12 cellular contexts compared by ENCODE assay signal in genomic region chr12:57868870-57869609, GRCh38. TPM values are rescaled to one million over a fixed set of nuclear protein-coding genes. Genes with fewer than 3 reads are reported as not detected.
DNase-seq lines count a peak whose midpoint lies in the region; ATAC-seq lines count a peak whose summit lies in the region.
"Had no signal": no experiment of that assay in that cellular context is flagged by ENCODE, and none has a peak within 500 bp of the region (broad histone marks: within the 10 kb centered on the region; RNA-seq: fewer than 3 reads in every experiment).

No MANE protein-coding gene starts in this region.

- H3K79me1 ChIP-seq in neuronal stem cell (ENCODE audit: low read depth, low read length), result no peaks in the 10 kb centered on the region

- no peak overlapping the region for H3K9ac ChIP-seq in neuronal stem cell (ENCODE audit: low read depth, low read length, poor library complexity)

- H2BK5ac ChIP-seq in neuronal stem cell (ENCODE audit: low read length), result no peak overlapping the region

- no peak overlapping the region for H2BK15ac ChIP-seq in neuronal stem cell (ENCODE audit: low read length)

- peak overlapping the region; percentile 79 for H2BK12ac ChIP-seq in neuronal stem cell (ENCODE audit: low read length)

- H3K18ac ChIP-seq in neuronal stem cell (ENCODE audit: low read length), result peak overlapping the region; percentile 81

- no peak overlapping the region for H3K23ac ChIP-seq in neuronal stem cell (ENCODE audit: low read depth, low read length, poor library complexity)

- H2BK120ac ChIP-seq in neuronal stem cell (ENCODE audit: low read depth, low read length), result no peak overlapping the region

- peaks cover 16 to 18% of the 10 kb centered on the region in 2 donors for H3K4me1 ChIP-seq in neuronal stem cell (ENCODE audit: control insufficient read depth in 2 of 2, insufficient read depth in 1 of 2, low read depth in 1 of 2, low read length in 2 of 2)

- H4K8ac ChIP-seq in neuronal stem cell (ENCODE audit: low read depth, low read length), result no peak overlapping the region

- H3K4ac ChIP-seq in neuronal stem cell (ENCODE audit: low read length), result no peak overlapping the region

- no peak for ATAC-seq in HG02678 (IDR thresholded peaks at IDR 0.05; ENCODE audit: unreplicated experiment)
- ATAC-seq: left lobe of liver had no signal

- H4K91ac ChIP-seq in neuronal stem cell (ENCODE audit: low read depth, low read length, poor library complexity), result no peak overlapping the region

- H3K27me3 ChIP-seq in neuronal stem cell (ENCODE audit: control insufficient read depth in 3 of 3, insufficient read depth in 3 of 3, low read depth in 1 of 3, low read length in 3 of 3), result peaks cover 0 to 8% (median 0%) of the 10 kb centered on the region in 3 experiments

- H3K4me3 ChIP-seq in neuronal stem cell (ENCODE audit: low read length in 2 of 2), result no peak overlapping the region

- no peaks in the 10 kb centered on the region for H3K36me3 ChIP-seq in neuronal stem cell (replicated peaks in 1 of 2; ENCODE audit: control insufficient read depth in 2 of 2, insufficient read depth in 2 of 2, low read length in 2 of 2)

- peak overlapping the region; percentile 78 for H2AFZ ChIP-seq in neuronal stem cell (ENCODE audit: low read length)

- peak overlapping the region; percentile 15 for H2AK5ac ChIP-seq in neuronal stem cell (ENCODE audit: low read depth, low read length)

- H3K27ac ChIP-seq in neuronal stem cell (replicated peaks; ENCODE audit: low read length), result no peak overlapping the region

- H3K9me3 ChIP-seq in neuronal stem cell (replicated peaks in 1 of 2; ENCODE audit: control insufficient read depth in 2 of 2, insufficient read depth in 1 of 2, low read depth in 1 of 2, low read length in 2 of 2), result no peaks in the 10 kb centered on the region

- H3K4me2 ChIP-seq in neuronal stem cell (ENCODE audit: insufficient read depth, low read length, poor library complexity, severe bottlenecking), result no peak overlapping the region

- no peak overlapping the region for H3K14ac ChIP-seq in neuronal stem cell (ENCODE audit: low read length)

- no CpG with 5 or more reads among the region's 21 CpGs for WGBS in neuronal stem cell (ENCODE audit: extremely low coverage in 2 of 2, insufficient read length in 2 of 2, insufficient replicate concordance in 1 of 2), 2 donors

- DNase-seq in Ammon's horn (ENCODE audit: low spot score) (peak; percentile 81), NCI-H2171 treated with DMSO at 0.1 percent for 48 hours (lab: John Stamatoyannopoulos, UW) (peak; percentile 97), fibroblast of gingiva (ENCODE audit: low read depth) (peak; percentile 60), neuronal stem cell (ENCODE audit: low spot score) (no peak), dedifferentiated amniotic fluid mesenchymal stem cell (ENCODE audit: extremely low spot score) (no peak), NCI-H146 treated with DMSO at 0.1 percent for 48 hours (lab: John Stamatoyannopoulos, UW; ENCODE audit: unreplicated experiment) (no peak), SIG-M5 treated with dmso at 0.1 percent for 504 hours (lab: John Stamatoyannopoulos, UW; ENCODE audit: unreplicated experiment) (no peak)
- DNase-seq: activated CD4-positive, alpha-beta T cell treated with anti-CD3 and anti-CD28 coated beads for 4 hours; central memory CD4-positive, alpha-beta T cell; NCI-H510A had no signal

RNA-seq across cellular contexts. Expression of gene CTDSP2, which starts 22.5 kb away (rescaled TPM):
- polyA plus RNA-seq in neuronal stem cell (2013, experiment 1 of 2), result 72.5 TPM
- polyA plus RNA-seq in neuronal stem cell (2013, experiment 2 of 2), result 71.9 TPM

RNA-seq across cellular contexts. Expression of gene AVIL, which starts 50.5 kb away (rescaled TPM):
- 0.15 TPM for polyA plus RNA-seq in neuronal stem cell (2013, experiment 1 of 2)
- polyA plus RNA-seq in neuronal stem cell (2013, experiment 2 of 2), result 0.17 TPM

Comparison
In these comparisons a context has a peak if more than half of its experiments do, and no peak if none do; other contexts are left out.
1. DNase-seq: peak in Ammon's horn (single experiment), NCI-H2171 treated with DMSO at 0.1 percent for 48 hours (single experiment) and fibroblast of gingiva (single experiment); none in neuronal stem cell (single experiment), dedifferentiated amniotic fluid mesenchymal stem cell (single experiment), NCI-H146 treated with DMSO at 0.1 percent for 48 hours (single experiment) and SIG-M5 treated with dmso at 0.1 percent for 504 hours (single experiment).